In genomic region chr16:24427840-24428239, GRCh38 we compare ENCODE assay signal across 9 cellular contexts.
"Had no signal": no experiment of that assay in that cellular context is flagged by ENCODE, and none has a peak within 500 bp of the region (broad histone marks: within the 10 kb centered on the region; RNA-seq: fewer than 3 reads in every experiment).

No MANE protein-coding gene starts in this region.

- H3K27ac ChIP-seq: GM23248, HL-60 had no signal

- ATAC-seq: HCT116, HepG2 had no signal

- H3K36me3 ChIP-seq: HAP-1 had no signal

- H3K4me3 Mint-ChIP-seq: HFFc6, IgD-negative memory B cell had no signal

- H2AFZ ChIP-seq: GM23248 had no signal

- H3K27ac Mint-ChIP-seq: HFFc6, IgD-negative memory B cell had no signal

- H3K4me3 ChIP-seq: GM23248, HAP-1 had no signal

- H3K9ac ChIP-seq: GM23248 had no signal

- DNase-seq: GM23248, GOT3, H7, HFFc6 had no signal

- H3K4me1 ChIP-seq: HAP-1 had no signal

- FAIRE-seq: HepG2 had no signal

- H3K9me3 Mint-ChIP-seq: HFFc6 had no signal

- H3K9me3 ChIP-seq: HAP-1 had no signal
